Comparison of ENCODE assay signal across 15 cellular contexts in the genomic region with DNA sequence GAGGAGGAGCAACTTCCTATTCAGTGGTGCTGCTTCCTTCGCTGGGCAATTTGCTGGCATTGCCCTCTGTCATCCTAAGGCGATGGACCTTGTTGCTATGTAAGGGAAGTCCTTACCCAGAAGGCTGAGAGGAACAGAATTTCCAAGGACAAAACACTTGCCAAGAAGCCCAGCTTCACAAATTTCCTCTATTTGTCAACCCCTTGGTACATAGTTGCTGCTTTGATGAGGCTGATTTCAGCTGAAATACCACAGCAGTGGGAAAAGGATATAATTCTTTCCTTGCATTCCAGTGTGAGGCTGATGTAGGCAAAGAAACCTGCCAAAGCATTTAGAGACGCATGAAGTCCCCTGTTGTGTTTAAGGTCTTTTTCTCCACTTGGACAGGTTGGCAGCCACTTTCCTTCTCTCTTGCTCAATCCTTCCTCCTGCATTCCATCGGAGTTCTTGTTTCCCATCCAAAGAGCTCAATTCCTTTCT. TPM values are rescaled to one million over a fixed set of nuclear protein-coding genes. Genes with fewer than 3 reads are reported as not detected.
DNase-seq lines count a peak whose midpoint lies in the region; ATAC-seq and TF ChIP-seq lines count a peak whose summit lies in the region.
"Had no signal": no experiment of that assay in that cellular context is flagged by ENCODE, and none has a peak within 500 bp of the region (broad histone marks: within the 10 kb centered on the region; RNA-seq: fewer than 3 reads in every experiment).

No MANE protein-coding gene starts in this region.

- H4K91ac ChIP-seq in IMR-90 (ENCODE audit: insufficient read depth, low read depth, low read length) = no peak overlapping the region; the same call in 1 of the 2 replicates
- no peak overlapping the region for H4K91ac ChIP-seq in trophoblast cell (ENCODE audit: low read depth, low read length)

- H4K8ac ChIP-seq in IMR-90 (ENCODE audit: low read depth in 2 of 2, low read length in 2 of 2) (no peak overlapping the region), trophoblast cell (ENCODE audit: low read depth, low read length) (no peak overlapping the region)

- H3K18ac ChIP-seq in IMR-90 (ENCODE audit: low read depth, low read length) (no peak overlapping the region; the same call in 1 of the 2 replicates), trophoblast cell (ENCODE audit: low read length) (no peak overlapping the region)

- DNase-seq in IMR-90 (peak; percentile 30), endothelial cell (ENCODE audit: low spot score) (no peak), left lung (no peak), GM13977 (ENCODE audit: low spot score) (no peak), trophoblast cell (no peak)
- DNase-seq in activated CD4-positive, alpha-beta T cell treated with anti-CD3 and anti-CD28 coated beads, Interleukin-2, amount 50 U/mL, for 4 hours = no peak
- DNase-seq: activated CD4-positive, alpha-beta memory T cell treated with anti-CD3 and anti-CD28 coated beads, Interleukin-2, amount 10 ng/mL, durations not matched to agents 7 days and 5 days; activated naive CD4-positive, alpha-beta T cell treated with anti-CD3 and anti-CD28 coated beads for 36 hours; effector CD8-positive, alpha-beta T cell; Kasumi-1; NCI-H2081 treated with DMSO at 0.1 percent for 48 hours; T-helper 2 cell had no signal

- H3K4me1 ChIP-seq in IMR-90 (ENCODE audit: control insufficient read depth, insufficient read depth, low read length) = peaks cover 16% of the 10 kb centered on the region
- peaks cover 3 to 10% of the 10 kb centered on the region in 2 donors for H3K4me1 ChIP-seq in left lung
- H3K4me1 ChIP-seq in subcutaneous abdominal adipose tissue (ENCODE audit: control insufficient read depth in 5 of 5, insufficient read depth in 5 of 5, low read length in 5 of 5) = peaks cover 12 to 22% (median 19%) of the 10 kb centered on the region in 5 donors
- H3K4me1 ChIP-seq in trophoblast cell (ENCODE audit: control insufficient read depth in 1 of 2, insufficient read depth in 2 of 2, low read length in 2 of 2) = peaks cover 0 to 7% of the 10 kb centered on the region in 2 experiments

- no peak for TF ChIP-seq RAD21 in IMR-90 (IDR thresholded peaks at IDR 0.05; ENCODE audit: low read length)

- H2BK120ac ChIP-seq in IMR-90 (ENCODE audit: low read depth, low read length) (no peak overlapping the region), trophoblast cell (ENCODE audit: insufficient read depth, low read length, poor library complexity) (no peak overlapping the region)

- no peak overlapping the region for H4K12ac ChIP-seq in trophoblast cell (ENCODE audit: low read depth, low read length)

- no peaks in the 10 kb centered on the region for H4K20me1 ChIP-seq in IMR-90 (ENCODE audit: insufficient read depth, low read length)
- H4K20me1 ChIP-seq: BLaER1 treated with 17β-estradiol and CSF1 and Interleukin-3, amounts not matched to agents 10 nM and 100 nM had no signal

- no peak overlapping the region for H3K56ac ChIP-seq in IMR-90 (ENCODE audit: extremely low read depth, insufficient read depth, low read length)

- in situ Hi-C loops in IMR-90 (cut with MboI; ENCODE audit: low sequenced_read_pairs) = no loop called here
- in situ Hi-C loops in GM13977 (cut with MboI; ENCODE audit: low pct_unique_long_range_greater_than_20kb, low sequenced_read_pairs, unreplicated experiment) = no loop called here

- H3K23ac ChIP-seq in IMR-90 (ENCODE audit: low read depth, low read length) = no peak overlapping the region
- no peak overlapping the region for H3K23ac ChIP-seq in trophoblast cell (ENCODE audit: low read length)

- H4K5ac ChIP-seq in IMR-90 (ENCODE audit: low read depth, low read length) = no peak overlapping the region

- H3K4me2 ChIP-seq in IMR-90 (ENCODE audit: low read depth, low read length) (no peak overlapping the region), trophoblast cell (ENCODE audit: low read length) (no peak overlapping the region)

- peak overlapping the region; percentile 4 for H3K27ac Mint-ChIP-seq in endothelial cell (ENCODE audit: unreplicated experiment)
- H3K27ac Mint-ChIP-seq: activated CD4-positive, alpha-beta memory T cell treated with anti-CD3 and anti-CD28 coated beads, Interleukin-2, amount 10 ng/mL, durations not matched to agents 7 days and 5 days; activated naive CD4-positive, alpha-beta T cell treated with anti-CD3 and anti-CD28 coated beads for 36 hours had no signal

- H2BK20ac ChIP-seq in IMR-90 (ENCODE audit: low read depth, low read length) = no peak overlapping the region

- H3K27me3 Mint-ChIP-seq in endothelial cell (ENCODE audit: unreplicated experiment) = peaks cover 5% of the 10 kb centered on the region

- CTCF ChIA-PET in IMR-90 (lab: Yijun Ruan, JAX) = interaction anchor here (0.5 to 1.4 kb wide), 3 partner anchors 16 to 226 kb away, joined by 3 to 5 read pairs (median 3); partner anchors contain the start of gene ST3GAL5

- no peak overlapping the region for H2BK15ac ChIP-seq in IMR-90 (ENCODE audit: low read depth, low read length)

- no peaks in the 10 kb centered on the region; the same call in 1 of the 2 replicates for H3K9me1 ChIP-seq in IMR-90 (ENCODE audit: insufficient read depth, low read length)

- H3K4ac ChIP-seq in IMR-90 (ENCODE audit: low read depth, low read length) = no peak overlapping the region
- no peak overlapping the region for H3K4ac ChIP-seq in trophoblast cell (ENCODE audit: low read depth, low read length)

- H3K14ac ChIP-seq in IMR-90 (replicated peaks; ENCODE audit: low read depth, low read length) (no peak overlapping the region), trophoblast cell (ENCODE audit: low read length) (no peak overlapping the region)

- H3K27ac ChIP-seq in IMR-90 (ENCODE audit: insufficient read depth, low read length) = no peak overlapping the region
- H3K27ac ChIP-seq in left lung = no peak overlapping the region
- peak overlapping the region; percentile 27 for H3K27ac ChIP-seq in subcutaneous abdominal adipose tissue (ENCODE audit: low read depth, low read length)
- H3K27ac ChIP-seq in trophoblast cell (ENCODE audit: low read depth, low read length) = no peak overlapping the region
- H3K27ac ChIP-seq: BLaER1 treated with 17β-estradiol and CSF1 and Interleukin-3, amounts not matched to agents 10 nM and 100 nM had no signal

- H2BK12ac ChIP-seq in trophoblast cell (ENCODE audit: low read length) = no peak overlapping the region

- H2BK5ac ChIP-seq in IMR-90 (ENCODE audit: low read depth, low read length, poor library complexity, severe bottlenecking) (no peak overlapping the region), trophoblast cell (ENCODE audit: low read depth, low read length, poor library complexity) (no peak overlapping the region)

- H3K9ac ChIP-seq in IMR-90 (ENCODE audit: low read depth, low read length) (no peak overlapping the region), subcutaneous abdominal adipose tissue (ENCODE audit: low read length in 5 of 5) (peak overlapping the region in 1 of 5 donors; percentile 28), trophoblast cell (ENCODE audit: low read length) (no peak overlapping the region)
- H3K9ac ChIP-seq: BLaER1 treated with 17β-estradiol and CSF1 and Interleukin-3, amounts not matched to agents 10 nM and 100 nM had no signal

- H3K9me3 Mint-ChIP-seq in endothelial cell (ENCODE audit: unreplicated experiment) = no peaks in the 10 kb centered on the region
- H3K9me3 Mint-ChIP-seq: activated CD4-positive, alpha-beta memory T cell treated with anti-CD3 and anti-CD28 coated beads, Interleukin-2, amount 10 ng/mL, durations not matched to agents 7 days and 5 days; activated naive CD4-positive, alpha-beta T cell treated with anti-CD3 and anti-CD28 coated beads for 36 hours had no signal

- WGBS in IMR-90 (ENCODE audit: extremely low coverage in 2 of 2, insufficient read length in 1 of 2), 2 experiments = 44% methylated on average over 1 of the region's 4 CpGs; no CpG with 5 or more reads in 1 of the 2 experiments
- no CpG with 5 or more reads among the region's 4 CpGs for WGBS in trophoblast cell (ENCODE audit: extremely low coverage, insufficient coverage, insufficient read length)

- H3K4me3 Mint-ChIP-seq in endothelial cell (ENCODE audit: unreplicated experiment) = peak overlapping the region; percentile 1
- H3K4me3 Mint-ChIP-seq: activated CD4-positive, alpha-beta memory T cell treated with anti-CD3 and anti-CD28 coated beads, Interleukin-2, amount 10 ng/mL, durations not matched to agents 7 days and 5 days; activated naive CD4-positive, alpha-beta T cell treated with anti-CD3 and anti-CD28 coated beads for 36 hours had no signal

- no peak for TF ChIP-seq CTCF in IMR-90 (conservative IDR thresholded peaks at IDR 0.05; ENCODE audit: low read depth, low read length)
- no peak for TF ChIP-seq CTCF in endothelial cell (IDR thresholded peaks at IDR 0.05; ENCODE audit: unreplicated experiment)
- no peak for TF ChIP-seq CTCF in left lung (IDR thresholded peaks at IDR 0.05)
- TF ChIP-seq CTCF in GM13977 (IDR thresholded peaks at IDR 0.05; ENCODE audit: extremely low read depth, insufficient read depth, missing control alignments) = no peak

- H3K4me3 ChIP-seq in IMR-90 (ENCODE audit: insufficient read depth, low read depth, low read length) (no peak overlapping the region), left lung (no peak overlapping the region), subcutaneous abdominal adipose tissue (ENCODE audit: low read depth in 1 of 5, low read length in 5 of 5) (no peak overlapping the region), trophoblast cell (ENCODE audit: low read depth, low read length) (no peak overlapping the region)
- H3K4me3 ChIP-seq: BLaER1 treated with 17β-estradiol and CSF1 and Interleukin-3, amounts not matched to agents 10 nM and 100 nM had no signal

- H3K79me1 ChIP-seq in IMR-90 (ENCODE audit: low read depth in 1 of 2, low read length in 2 of 2) (no peaks in the 10 kb centered on the region), trophoblast cell (ENCODE audit: low read length) (no peaks in the 10 kb centered on the region)

- ATAC-seq in IMR-90 (ENCODE audit: low read depth) = peak; percentile 48
- ATAC-seq in left lung = peak; percentile 62
- ATAC-seq in HG03025 (IDR thresholded peaks at IDR 0.05; ENCODE audit: low FRiP score, unreplicated experiment) = no peak

- H2AK5ac ChIP-seq in IMR-90 (ENCODE audit: low read depth, low read length) (no peak overlapping the region), trophoblast cell (ENCODE audit: low read length) (no peak overlapping the region)

- no peak for TF ChIP-seq POLR2A in IMR-90 (IDR thresholded peaks at IDR 0.05; ENCODE audit: low read depth, low read length)

- H2AK9ac ChIP-seq in IMR-90 (replicated peaks; ENCODE audit: low read depth, low read length, poor library complexity) = no peak overlapping the region

- POLR2A ChIA-PET in IMR-90 (lab: Charles Lee; ENCODE audit: unreplicated experiment) = no interaction called here

- H2AFZ ChIP-seq in IMR-90 (replicated peaks; ENCODE audit: low read length, poor library complexity) (no peak overlapping the region), trophoblast cell (ENCODE audit: insufficient read depth, low read length, poor library complexity) (no peak overlapping the region)

- H3K36me3 ChIP-seq in IMR-90 (ENCODE audit: control insufficient read depth, insufficient read depth, low read length) (no peaks in the 10 kb centered on the region), left lung (no peaks in the 10 kb centered on the region), subcutaneous abdominal adipose tissue (ENCODE audit: control insufficient read depth in 5 of 5, insufficient read depth in 5 of 5, low read length in 5 of 5) (peaks cover 0 to 4% (median 0%) of the 10 kb centered on the region in 5 donors), trophoblast cell (ENCODE audit: control insufficient read depth in 1 of 2, insufficient read depth in 2 of 2, low read length in 2 of 2) (no peaks in the 10 kb centered on the region)
- H3K36me3 ChIP-seq: BLaER1 treated with 17β-estradiol and CSF1 and Interleukin-3, amounts not matched to agents 10 nM and 100 nM had no signal

- intact Hi-C loops in IMR-90 (cut with micrococcal nuclease) (no loop called here), left lung (cut with DNase I) (no loop called here)

- H3K36me3 Mint-ChIP-seq in endothelial cell (ENCODE audit: low read depth, unreplicated experiment) = peaks cover 3% of the 10 kb centered on the region

- H3K79me2 ChIP-seq in trophoblast cell (ENCODE audit: control insufficient read depth, insufficient read depth, low read length, poor library complexity) = no peaks in the 10 kb centered on the region

- BruUV-seq in IMR-90 (replicated peaks; lab: Mats Ljungman, UMichigan) = no TSS peak

- peaks cover 10% of the 10 kb centered on the region for H3K4me1 Mint-ChIP-seq in endothelial cell (ENCODE audit: unreplicated experiment)

- H3K27me3 ChIP-seq in IMR-90 (ENCODE audit: control insufficient read depth, insufficient read depth, low read length) (peaks cover 7% of the 10 kb centered on the region), left lung (no peaks in the 10 kb centered on the region), subcutaneous abdominal adipose tissue (ENCODE audit: control insufficient read depth in 5 of 5, insufficient read depth in 4 of 5, low read length in 5 of 5) (no peaks in the 10 kb centered on the region), trophoblast cell (ENCODE audit: insufficient read depth, low read length) (no peaks in the 10 kb centered on the region)
- H3K27me3 ChIP-seq: BLaER1 treated with 17β-estradiol and CSF1 and Interleukin-3, amounts not matched to agents 10 nM and 100 nM had no signal

- dilution Hi-C loops in IMR-90 (cut with HindIII; ENCODE audit: low sequenced_read_pairs, unreplicated experiment) = no loop called here

- H3K9me3 ChIP-seq in IMR-90 (ENCODE audit: control insufficient read depth, insufficient read depth, low read length) (no peaks in the 10 kb centered on the region), left lung (no peaks in the 10 kb centered on the region), subcutaneous abdominal adipose tissue (ENCODE audit: control insufficient read depth in 5 of 5, low read length in 5 of 5) (no peaks in the 10 kb centered on the region), trophoblast cell (ENCODE audit: insufficient read depth, low read depth, low read length) (no peaks in the 10 kb centered on the region)
- H3K9me3 ChIP-seq: BLaER1 treated with 17β-estradiol and CSF1 and Interleukin-3, amounts not matched to agents 10 nM and 100 nM had no signal

RNA-seq across cellular contexts. Expression of gene ST3GAL5, which starts 16.4 kb away (rescaled TPM):
- total RNA-seq in IMR-90 (2012; rRNA removed) = 16.8 and 18.6 TPM in 2 replicates
- 19.2 and 21.0 TPM in 2 replicates for polyA plus RNA-seq in IMR-90 (2012; rRNA removed)
- 7.8 and 18.4 TPM in 2 replicates for polyA plus RNA-seq in IMR-90 (2012; cell fraction: cytosol; rRNA removed)
- polyA plus RNA-seq in IMR-90 (2012; cell fraction: nucleus; rRNA removed; ENCODE audit: low replicate concordance) = 8.6 and 21.3 TPM in 2 replicates
- 49.8 TPM for total RNA-seq in endothelial cell (ENCODE audit: unreplicated experiment)
- total RNA-seq in left lung = 100 to 1,000 TPM in 1 of 2 donors, 10 to 100 TPM in 1; 58.4 to 102 TPM
- 23.2 and 23.6 TPM in 2 replicates for polyA plus RNA-seq in trophoblast cell (2013)
